Comparison of ENCODE assay signal across 10 cellular contexts in the genomic region with DNA sequence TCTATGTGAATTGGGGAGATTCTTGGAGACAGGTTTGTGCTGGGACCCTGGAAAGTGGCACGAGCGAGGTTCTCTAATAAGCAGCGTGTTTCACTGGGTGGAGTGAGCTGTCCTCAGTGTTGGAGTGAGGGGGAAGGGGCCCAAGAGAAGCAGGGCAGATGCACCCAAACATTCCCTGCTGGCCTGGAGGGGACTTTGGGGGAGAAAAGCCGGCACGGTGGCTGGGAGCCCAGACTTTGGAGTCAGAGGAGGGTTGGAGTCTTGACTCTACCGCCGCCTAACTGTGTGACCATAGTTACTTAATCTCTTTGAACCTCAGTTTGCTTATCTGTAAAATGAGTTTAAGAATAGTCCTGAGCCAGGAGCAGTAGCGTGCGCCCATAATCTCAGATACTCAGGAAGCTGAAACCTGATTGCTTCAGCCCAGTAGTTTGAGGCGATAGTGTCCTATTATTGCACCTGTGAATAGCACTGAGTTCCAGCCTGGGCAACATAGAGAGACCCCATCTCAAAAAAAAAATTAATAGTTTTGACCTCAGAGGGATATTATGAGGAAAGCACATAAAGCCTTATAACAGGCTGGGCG. TPM values are rescaled to one million over a fixed set of nuclear protein-coding genes. Genes with fewer than 3 reads are reported as not detected.
A peak's percentile ranks its signal among the peaks of the same experiment; 100 is the strongest.
DNase-seq lines count a peak whose midpoint lies in the region; ATAC-seq and TF ChIP-seq lines count a peak whose summit lies in the region.
"Had no signal": no experiment of that assay in that cellular context is flagged by ENCODE, and none has a peak within 500 bp of the region (broad histone marks: within the 10 kb centered on the region; RNA-seq: fewer than 3 reads in every experiment).

No MANE protein-coding gene starts in this region.

- ATAC-seq in sciatic nerve = peak; percentile 2
- no peak for ATAC-seq in HG02938 (IDR thresholded peaks at IDR 0.05; ENCODE audit: unreplicated experiment)
- no peak for ATAC-seq in HG02840 (IDR thresholded peaks at IDR 0.05; ENCODE audit: low FRiP score, unreplicated experiment)

- H3K36me3 ChIP-seq in BLaER1 (no peaks in the 10 kb centered on the region), adrenal gland (replicated peaks in 1 of 2) (peaks cover 0 to 4% of the 10 kb centered on the region in 2 donors), iPS-18a (ENCODE audit: control insufficient read depth, low read depth, low read length) (peaks cover 4% of the 10 kb centered on the region)

- H3K4me1 ChIP-seq in BLaER1 (peaks cover 37% of the 10 kb centered on the region), adrenal gland (replicated peaks in 1 of 2) (peaks cover 43 to 64% of the 10 kb centered on the region in 2 donors), iPS-18a (ENCODE audit: control insufficient read depth, low read depth, low read length) (peaks cover 9% of the 10 kb centered on the region)

- H3K4me2 ChIP-seq in BLaER1 = peak overlapping the region; percentile 69

- intact Hi-C loops in adrenal gland (cut with DNase I) = no loop called here
- intact Hi-C loops in sciatic nerve (cut with DNase I) = loop anchor here (5.0 kb wide), 1 partner anchor 76 kb away; no protein-coding TSS in a partner anchor

- H3K9me3 ChIP-seq in BLaER1 (no peaks in the 10 kb centered on the region), adrenal gland (replicated peaks in 1 of 3) (no peaks in the 10 kb centered on the region), iPS-18a (ENCODE audit: control insufficient read depth, low read depth, low read length) (no peaks in the 10 kb centered on the region)

- no peaks in the 10 kb centered on the region for H4K20me1 ChIP-seq in BLaER1

- DNase-seq in adrenal gland (no peak), sciatic nerve (ENCODE audit: low spot score) (no peak), AG08396 (ENCODE audit: low spot score) (no peak)
- no peak for DNase-seq in stimulated activated naive CD4-positive, alpha-beta T cell (lab: John Stamatoyannopoulos, UW)
- DNase-seq: activated B cell treated with CpG ODN at 0.5 μM for 24 hours; CD8-positive, alpha-beta T cell had no signal

- no peak overlapping the region for H3K4me3 ChIP-seq in BLaER1
- H3K4me3 ChIP-seq in adrenal gland = peak overlapping the region in 2 of 4 donors; percentile 23 to 44
- H3K4me3 ChIP-seq in iPS-18a (ENCODE audit: low read length) = peak overlapping the region; percentile 53

- peak overlapping the region; percentile 60 for H3K27ac ChIP-seq in BLaER1
- peak overlapping the region; percentile 24 to 81 (median 63) for H3K27ac ChIP-seq in adrenal gland
- H3K27ac ChIP-seq in iPS-18a (ENCODE audit: low read length) = no peak overlapping the region

- TF ChIP-seq CTCF in adrenal gland (IDR thresholded peaks at IDR 0.05) = no peak

- WGBS in adrenal gland, 4 donors = 57 to 69% (median 63%) methylated on average over 8 to 11 of the region's 11 CpGs

- H3K9ac ChIP-seq in BLaER1 = no peak overlapping the region; the same call in 1 of the 2 replicates
- H3K9ac ChIP-seq in iPS-18a (ENCODE audit: low read length) = no peak overlapping the region

- H3K27me3 ChIP-seq in BLaER1 = no peaks in the 10 kb centered on the region
- no peaks in the 10 kb centered on the region for H3K27me3 ChIP-seq in adrenal gland
- H3K27me3 ChIP-seq in iPS-18a (ENCODE audit: control insufficient read depth, insufficient read depth, low read length) = no peaks in the 10 kb centered on the region

- no peak for TF ChIP-seq POLR2A in adrenal gland (IDR thresholded peaks at IDR 0.05)

RNA-seq across cellular contexts. Expression of a gene that starts 0.6 kb away (rescaled TPM):
- total RNA-seq in adrenal gland = 10 to 100 TPM; 23.7 to 76.3 (median 47.2) TPM
- polyA plus RNA-seq in adrenal gland = 100 to 1,000 TPM in 1 of 3 donors, 10 to 100 TPM in 2; 15.4 to 246 (median 75.8) TPM
- 132 TPM for total RNA-seq in sciatic nerve

RNA-seq across cellular contexts. Expression of a gene that starts 9.8 kb away (rescaled TPM):
- 100 to 1,000 TPM in 4 of 8 donors, 10 to 100 TPM in 4; 64.6 to 127 (median 92.4) TPM for total RNA-seq in adrenal gland
- 10 to 100 TPM; 39.8 to 59.7 (median 58.2) TPM for polyA plus RNA-seq in adrenal gland
- total RNA-seq in sciatic nerve = 35.7 TPM

RNA-seq across cellular contexts. Expression of a gene that starts 11.5 kb away (rescaled TPM):
- total RNA-seq in adrenal gland (10 to 100 TPM; 38.8 to 83.0 (median 55.5) TPM), sciatic nerve (52.3 TPM)
- 10 to 100 TPM; 33.4 to 48.9 (median 45.9) TPM for polyA plus RNA-seq in adrenal gland

RNA-seq across cellular contexts. Expression of a gene that starts 43.6 kb away (rescaled TPM):
- total RNA-seq in adrenal gland (100 to 1,000 TPM in 1 of 8 donors, 10 to 100 TPM in 7; 35.8 to 121 (median 58.5) TPM), sciatic nerve (44.3 TPM)
- polyA plus RNA-seq in adrenal gland = 100 to 1,000 TPM in 1 of 3 donors, 10 to 100 TPM in 2; 48.3 to 128 (median 54.9) TPM
